ENCODE assay signal across 1 cellular context in the genomic region with DNA sequence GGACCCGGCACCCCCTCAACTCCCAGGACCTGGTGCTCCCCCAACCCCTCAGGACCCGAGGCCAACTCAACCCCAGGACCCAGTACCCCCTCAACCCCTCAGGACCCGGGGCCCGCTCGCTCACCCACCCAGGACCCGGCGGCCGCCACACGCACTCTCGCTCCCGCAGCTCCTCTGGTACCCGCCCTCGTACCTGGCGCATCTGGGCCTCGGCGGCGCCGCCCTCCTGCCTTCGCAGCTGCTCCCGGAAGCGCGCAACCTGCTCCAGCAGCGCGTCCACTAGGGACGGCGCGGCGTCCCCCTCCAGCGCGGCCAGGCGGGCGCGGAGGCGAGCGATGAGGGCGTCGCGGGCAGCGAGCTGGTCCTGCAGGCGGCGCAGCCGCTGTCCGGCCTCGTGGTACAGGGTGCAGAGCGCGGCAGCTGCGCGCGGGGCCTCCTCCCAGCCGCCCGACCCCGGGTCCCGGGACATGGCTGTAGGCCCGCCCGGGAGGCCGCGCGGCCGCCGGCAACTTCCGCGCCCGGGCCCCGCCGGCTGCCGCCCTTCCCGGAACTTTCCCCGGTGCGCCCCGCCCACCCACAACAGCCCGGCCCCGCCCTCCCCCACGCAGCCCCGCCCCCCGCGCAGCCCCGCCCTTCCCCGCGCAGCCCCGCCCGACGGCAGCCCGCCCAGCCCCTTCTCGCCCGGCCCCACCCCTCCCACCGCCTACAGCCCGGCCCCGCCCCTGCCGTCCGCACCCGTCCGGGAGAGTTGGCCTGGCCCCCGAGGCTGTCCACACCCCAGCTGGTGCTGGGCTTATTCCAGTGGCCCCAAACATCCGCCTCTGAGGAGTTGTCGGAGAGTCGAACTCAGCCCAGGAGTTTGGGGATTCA.
TF ChIP-seq lines count a peak whose summit lies in the region.

TNIP2 (minus strand) TSS at position 516 of the 870 bp plus-strand sequence; CDS start at position 469, 47 bp downstream.

TF ChIP-seq in HepG2, 621 proteins besides CTCF, POLR2A, EP300 and RAD21 (continued from another document and continues in another):
- TF ChIP-seq, protein P1, sequence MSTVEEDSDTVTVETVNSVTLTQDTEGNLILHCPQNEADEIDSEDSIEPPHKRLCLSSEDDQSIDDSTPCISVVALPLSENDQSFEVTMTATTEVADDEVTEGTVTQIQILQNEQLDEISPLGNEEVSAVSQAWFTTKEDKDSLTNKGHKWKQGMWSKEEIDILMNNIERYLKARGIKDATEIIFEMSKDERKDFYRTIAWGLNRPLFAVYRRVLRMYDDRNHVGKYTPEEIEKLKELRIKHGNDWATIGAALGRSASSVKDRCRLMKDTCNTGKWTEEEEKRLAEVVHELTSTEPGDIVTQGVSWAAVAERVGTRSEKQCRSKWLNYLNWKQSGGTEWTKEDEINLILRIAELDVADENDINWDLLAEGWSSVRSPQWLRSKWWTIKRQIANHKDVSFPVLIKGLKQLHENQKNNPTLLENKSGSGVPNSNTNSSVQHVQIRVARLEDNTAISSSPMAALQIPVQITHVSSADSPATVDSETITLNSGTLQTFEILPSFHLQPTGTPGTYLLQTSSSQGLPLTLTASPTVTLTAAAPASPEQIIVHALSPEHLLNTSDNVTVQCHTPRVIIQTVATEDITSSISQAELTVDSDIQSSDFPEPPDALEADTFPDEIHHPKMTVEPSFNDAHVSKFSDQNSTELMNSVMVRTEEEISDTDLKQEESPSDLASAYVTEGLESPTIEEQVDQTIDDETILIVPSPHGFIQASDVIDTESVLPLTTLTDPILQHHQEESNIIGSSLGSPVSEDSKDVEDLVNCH (CRISPR knock-in tag; IDR thresholded peaks at IDR 0.05) = no peak
- peak; percentile 96 for TF ChIP-seq ZFY (CRISPR knock-in tag; IDR thresholded peaks at IDR 0.05)
- TF ChIP-seq SRY (CRISPR knock-in tag; IDR thresholded peaks at IDR 0.05) = no peak
- TF ChIP-seq CBX1 (IDR thresholded peaks at IDR 0.05; ENCODE audit: low read depth) = no peak
- peak; percentile 41; the same call in 1 of the 2 replicates for TF ChIP-seq ZNF230 (CRISPR knock-in tag; IDR thresholded peaks at IDR 0.05)
- no peak for TF ChIP-seq REXO4 (CRISPR knock-in tag; IDR thresholded peaks at IDR 0.05; ENCODE audit: borderline replicate concordance)
- no peak for TF ChIP-seq CHD4 (IDR thresholded peaks at IDR 0.05; ENCODE audit: borderline replicate concordance, low read length)
- TF ChIP-seq, protein P2, sequence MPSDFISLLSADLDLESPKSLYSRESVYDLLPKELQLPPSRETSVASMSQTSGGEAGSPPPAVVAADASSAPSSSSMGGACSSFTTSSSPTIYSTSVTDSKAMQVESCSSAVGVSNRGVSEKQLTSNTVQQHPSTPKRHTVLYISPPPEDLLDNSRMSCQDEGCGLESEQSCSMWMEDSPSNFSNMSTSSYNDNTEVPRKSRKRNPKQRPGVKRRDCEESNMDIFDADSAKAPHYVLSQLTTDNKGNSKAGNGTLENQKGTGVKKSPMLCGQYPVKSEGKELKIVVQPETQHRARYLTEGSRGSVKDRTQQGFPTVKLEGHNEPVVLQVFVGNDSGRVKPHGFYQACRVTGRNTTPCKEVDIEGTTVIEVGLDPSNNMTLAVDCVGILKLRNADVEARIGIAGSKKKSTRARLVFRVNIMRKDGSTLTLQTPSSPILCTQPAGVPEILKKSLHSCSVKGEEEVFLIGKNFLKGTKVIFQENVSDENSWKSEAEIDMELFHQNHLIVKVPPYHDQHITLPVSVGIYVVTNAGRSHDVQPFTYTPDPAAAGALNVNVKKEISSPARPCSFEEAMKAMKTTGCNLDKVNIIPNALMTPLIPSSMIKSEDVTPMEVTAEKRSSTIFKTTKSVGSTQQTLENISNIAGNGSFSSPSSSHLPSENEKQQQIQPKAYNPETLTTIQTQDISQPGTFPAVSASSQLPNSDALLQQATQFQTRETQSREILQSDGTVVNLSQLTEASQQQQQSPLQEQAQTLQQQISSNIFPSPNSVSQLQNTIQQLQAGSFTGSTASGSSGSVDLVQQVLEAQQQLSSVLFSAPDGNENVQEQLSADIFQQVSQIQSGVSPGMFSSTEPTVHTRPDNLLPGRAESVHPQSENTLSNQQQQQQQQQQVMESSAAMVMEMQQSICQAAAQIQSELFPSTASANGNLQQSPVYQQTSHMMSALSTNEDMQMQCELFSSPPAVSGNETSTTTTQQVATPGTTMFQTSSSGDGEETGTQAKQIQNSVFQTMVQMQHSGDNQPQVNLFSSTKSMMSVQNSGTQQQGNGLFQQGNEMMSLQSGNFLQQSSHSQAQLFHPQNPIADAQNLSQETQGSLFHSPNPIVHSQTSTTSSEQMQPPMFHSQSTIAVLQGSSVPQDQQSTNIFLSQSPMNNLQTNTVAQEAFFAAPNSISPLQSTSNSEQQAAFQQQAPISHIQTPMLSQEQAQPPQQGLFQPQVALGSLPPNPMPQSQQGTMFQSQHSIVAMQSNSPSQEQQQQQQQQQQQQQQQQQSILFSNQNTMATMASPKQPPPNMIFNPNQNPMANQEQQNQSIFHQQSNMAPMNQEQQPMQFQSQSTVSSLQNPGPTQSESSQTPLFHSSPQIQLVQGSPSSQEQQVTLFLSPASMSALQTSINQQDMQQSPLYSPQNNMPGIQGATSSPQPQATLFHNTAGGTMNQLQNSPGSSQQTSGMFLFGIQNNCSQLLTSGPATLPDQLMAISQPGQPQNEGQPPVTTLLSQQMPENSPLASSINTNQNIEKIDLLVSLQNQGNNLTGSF (CRISPR knock-in tag; IDR thresholded peaks at IDR 0.05) = peak; percentile 71; the same call in 1 of the 2 replicates
- TF ChIP-seq ZFP62 (CRISPR knock-in tag; IDR thresholded peaks at IDR 0.05) = no peak
- no peak for TF ChIP-seq ZSCAN29 (CRISPR knock-in tag; conservative IDR thresholded peaks at IDR 0.05)
- TF ChIP-seq ZNF337 (CRISPR knock-in tag; IDR thresholded peaks at IDR 0.05; ENCODE audit: borderline replicate concordance, low read depth) = no peak
- TF ChIP-seq MAX (IDR thresholded peaks at IDR 0.05) = peak; percentile 88
- TF ChIP-seq, protein P3, sequence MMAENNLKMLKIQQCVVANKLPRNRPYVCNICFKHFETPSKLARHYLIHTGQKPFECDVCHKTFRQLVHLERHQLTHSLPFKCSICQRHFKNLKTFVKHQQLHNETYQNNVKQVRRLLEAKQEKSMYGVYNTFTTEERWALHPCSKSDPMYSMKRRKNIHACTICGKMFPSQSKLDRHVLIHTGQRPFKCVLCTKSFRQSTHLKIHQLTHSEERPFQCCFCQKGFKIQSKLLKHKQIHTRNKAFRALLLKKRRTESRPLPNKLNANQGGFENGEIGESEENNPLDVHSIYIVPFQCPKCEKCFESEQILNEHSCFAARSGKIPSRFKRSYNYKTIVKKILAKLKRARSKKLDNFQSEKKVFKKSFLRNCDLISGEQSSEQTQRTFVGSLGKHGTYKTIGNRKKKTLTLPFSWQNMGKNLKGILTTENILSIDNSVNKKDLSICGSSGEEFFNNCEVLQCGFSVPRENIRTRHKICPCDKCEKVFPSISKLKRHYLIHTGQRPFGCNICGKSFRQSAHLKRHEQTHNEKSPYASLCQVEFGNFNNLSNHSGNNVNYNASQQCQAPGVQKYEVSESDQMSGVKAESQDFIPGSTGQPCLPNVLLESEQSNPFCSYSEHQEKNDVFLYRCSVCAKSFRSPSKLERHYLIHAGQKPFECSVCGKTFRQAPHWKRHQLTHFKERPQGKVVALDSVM (CRISPR knock-in tag; IDR thresholded peaks at IDR 0.05) = 0 out of 2 replicates have a peak, but pooled peaks have one; percentile 39
- no peak for TF ChIP-seq REL (CRISPR knock-in tag; conservative IDR thresholded peaks at IDR 0.05)
- no peak for TF ChIP-seq ZBTB1 (CRISPR knock-in tag; IDR thresholded peaks at IDR 0.05; ENCODE audit: borderline replicate concordance)
- TF ChIP-seq, protein P4, sequence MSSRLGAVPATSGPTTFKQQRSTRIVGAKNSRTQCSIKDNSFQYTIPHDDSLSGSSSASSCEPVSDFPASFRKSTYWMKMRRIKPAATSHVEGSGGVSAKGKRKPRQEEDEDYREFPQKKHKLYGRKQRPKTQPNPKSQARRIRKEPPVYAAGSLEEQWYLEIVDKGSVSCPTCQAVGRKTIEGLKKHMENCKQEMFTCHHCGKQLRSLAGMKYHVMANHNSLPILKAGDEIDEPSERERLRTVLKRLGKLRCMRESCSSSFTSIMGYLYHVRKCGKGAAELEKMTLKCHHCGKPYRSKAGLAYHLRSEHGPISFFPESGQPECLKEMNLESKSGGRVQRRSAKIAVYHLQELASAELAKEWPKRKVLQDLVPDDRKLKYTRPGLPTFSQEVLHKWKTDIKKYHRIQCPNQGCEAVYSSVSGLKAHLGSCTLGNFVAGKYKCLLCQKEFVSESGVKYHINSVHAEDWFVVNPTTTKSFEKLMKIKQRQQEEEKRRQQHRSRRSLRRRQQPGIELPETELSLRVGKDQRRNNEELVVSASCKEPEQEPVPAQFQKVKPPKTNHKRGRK (CRISPR knock-in tag; IDR thresholded peaks at IDR 0.05) = no peak
- TF ChIP-seq ZNF160 (CRISPR knock-in tag; IDR thresholded peaks at IDR 0.05) = 0 out of 2 replicates have a peak, but pooled peaks have one; percentile 54
- TF ChIP-seq, protein P5, sequence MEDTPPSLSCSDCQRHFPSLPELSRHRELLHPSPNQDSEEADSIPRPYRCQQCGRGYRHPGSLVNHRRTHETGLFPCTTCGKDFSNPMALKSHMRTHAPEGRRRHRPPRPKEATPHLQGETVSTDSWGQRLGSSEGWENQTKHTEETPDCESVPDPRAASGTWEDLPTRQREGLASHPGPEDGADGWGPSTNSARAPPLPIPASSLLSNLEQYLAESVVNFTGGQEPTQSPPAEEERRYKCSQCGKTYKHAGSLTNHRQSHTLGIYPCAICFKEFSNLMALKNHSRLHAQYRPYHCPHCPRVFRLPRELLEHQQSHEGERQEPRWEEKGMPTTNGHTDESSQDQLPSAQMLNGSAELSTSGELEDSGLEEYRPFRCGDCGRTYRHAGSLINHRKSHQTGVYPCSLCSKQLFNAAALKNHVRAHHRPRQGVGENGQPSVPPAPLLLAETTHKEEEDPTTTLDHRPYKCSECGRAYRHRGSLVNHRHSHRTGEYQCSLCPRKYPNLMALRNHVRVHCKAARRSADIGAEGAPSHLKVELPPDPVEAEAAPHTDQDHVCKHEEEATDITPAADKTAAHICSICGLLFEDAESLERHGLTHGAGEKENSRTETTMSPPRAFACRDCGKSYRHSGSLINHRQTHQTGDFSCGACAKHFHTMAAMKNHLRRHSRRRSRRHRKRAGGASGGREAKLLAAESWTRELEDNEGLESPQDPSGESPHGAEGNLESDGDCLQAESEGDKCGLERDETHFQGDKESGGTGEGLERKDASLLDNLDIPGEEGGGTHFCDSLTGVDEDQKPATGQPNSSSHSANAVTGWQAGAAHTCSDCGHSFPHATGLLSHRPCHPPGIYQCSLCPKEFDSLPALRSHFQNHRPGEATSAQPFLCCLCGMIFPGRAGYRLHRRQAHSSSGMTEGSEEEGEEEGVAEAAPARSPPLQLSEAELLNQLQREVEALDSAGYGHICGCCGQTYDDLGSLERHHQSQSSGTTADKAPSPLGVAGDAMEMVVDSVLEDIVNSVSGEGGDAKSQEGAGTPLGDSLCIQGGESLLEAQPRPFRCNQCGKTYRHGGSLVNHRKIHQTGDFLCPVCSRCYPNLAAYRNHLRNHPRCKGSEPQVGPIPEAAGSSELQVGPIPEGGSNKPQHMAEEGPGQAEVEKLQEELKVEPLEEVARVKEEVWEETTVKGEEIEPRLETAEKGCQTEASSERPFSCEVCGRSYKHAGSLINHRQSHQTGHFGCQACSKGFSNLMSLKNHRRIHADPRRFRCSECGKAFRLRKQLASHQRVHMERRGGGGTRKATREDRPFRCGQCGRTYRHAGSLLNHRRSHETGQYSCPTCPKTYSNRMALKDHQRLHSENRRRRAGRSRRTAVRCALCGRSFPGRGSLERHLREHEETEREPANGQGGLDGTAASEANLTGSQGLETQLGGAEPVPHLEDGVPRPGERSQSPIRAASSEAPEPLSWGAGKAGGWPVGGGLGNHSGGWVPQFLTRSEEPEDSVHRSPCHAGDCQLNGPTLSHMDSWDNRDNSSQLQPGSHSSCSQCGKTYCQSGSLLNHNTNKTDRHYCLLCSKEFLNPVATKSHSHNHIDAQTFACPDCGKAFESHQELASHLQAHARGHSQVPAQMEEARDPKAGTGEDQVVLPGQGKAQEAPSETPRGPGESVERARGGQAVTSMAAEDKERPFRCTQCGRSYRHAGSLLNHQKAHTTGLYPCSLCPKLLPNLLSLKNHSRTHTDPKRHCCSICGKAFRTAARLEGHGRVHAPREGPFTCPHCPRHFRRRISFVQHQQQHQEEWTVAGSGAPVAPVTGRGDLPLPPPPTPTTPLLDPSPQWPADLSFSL (CRISPR knock-in tag; IDR thresholded peaks at IDR 0.05) = no peak
- no peak for TF ChIP-seq RFX1 (IDR thresholded peaks at IDR 0.05)
- TF ChIP-seq SRSF9 (IDR thresholded peaks at IDR 0.05; ENCODE audit: borderline replicate concordance, insufficient read depth, low read depth, low read length, poor library complexity, severe bottlenecking) = no peak
- TF ChIP-seq TAF15 (IDR thresholded peaks at IDR 0.05; ENCODE audit: low read depth, low read length, poor library complexity, severe bottlenecking) = no peak
- no peak; the same call in 1 of the 2 replicates for TF ChIP-seq PHF21A (CRISPR knock-in tag; IDR thresholded peaks at IDR 0.05)
- peak; percentile 68; the same call in 1 of the 2 replicates for TF ChIP-seq ATF3 (CRISPR knock-in tag; IDR thresholded peaks at IDR 0.05)
- no peak for TF ChIP-seq SP1 (IDR thresholded peaks at IDR 0.05)
- TF ChIP-seq SP1 (CRISPR knock-in tag; IDR thresholded peaks at IDR 0.05) = peak; percentile 43
- no peak for TF ChIP-seq CHD2 (IDR thresholded peaks at IDR 0.05; ENCODE audit: low read depth, low read length)
- TF ChIP-seq, protein P6, sequence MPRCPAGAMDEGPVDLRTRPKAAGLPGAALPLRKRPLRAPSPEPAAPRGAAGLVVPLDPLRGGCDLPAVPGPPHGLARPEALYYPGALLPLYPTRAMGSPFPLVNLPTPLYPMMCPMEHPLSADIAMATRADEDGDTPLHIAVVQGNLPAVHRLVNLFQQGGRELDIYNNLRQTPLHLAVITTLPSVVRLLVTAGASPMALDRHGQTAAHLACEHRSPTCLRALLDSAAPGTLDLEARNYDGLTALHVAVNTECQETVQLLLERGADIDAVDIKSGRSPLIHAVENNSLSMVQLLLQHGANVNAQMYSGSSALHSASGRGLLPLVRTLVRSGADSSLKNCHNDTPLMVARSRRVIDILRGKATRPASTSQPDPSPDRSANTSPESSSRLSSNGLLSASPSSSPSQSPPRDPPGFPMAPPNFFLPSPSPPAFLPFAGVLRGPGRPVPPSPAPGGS (CRISPR knock-in tag; IDR thresholded peaks at IDR 0.05) = peak; percentile 82; the same call in 1 of the 2 replicates
- no peak for TF ChIP-seq ZNF709 (CRISPR knock-in tag; IDR thresholded peaks at IDR 0.05)
- no peak for TF ChIP-seq MLLT10 (CRISPR knock-in tag; IDR thresholded peaks at IDR 0.05)
- TF ChIP-seq MIER2 (CRISPR knock-in tag; IDR thresholded peaks at IDR 0.05) = no peak
- TF ChIP-seq AHR (CRISPR knock-in tag; IDR thresholded peaks at IDR 0.05) = no peak
- no peak for TF ChIP-seq IKZF1 (IDR thresholded peaks at IDR 0.05)
- no peak for TF ChIP-seq ZNF780A (CRISPR knock-in tag; IDR thresholded peaks at IDR 0.05)
- TF ChIP-seq ATF7-NPFF (CRISPR knock-in tag; IDR thresholded peaks at IDR 0.05; ENCODE audit: low read depth) = peak; percentile 68; the same call in 1 of the 2 replicates
- TF ChIP-seq SP4 (CRISPR knock-in tag; IDR thresholded peaks at IDR 0.05) = peak; percentile 88; the same call in 1 of the 2 replicates
